Comparison of ENCODE assay signal across 1 cellular context in genomic region chr16:27235055-27235937, GRCh38.
TF ChIP-seq lines count a peak whose summit lies in the region.

No MANE protein-coding gene starts in this region.

TF ChIP-seq in HEK293, 187 proteins besides CTCF, POLR2A, EP300 and RAD21 (continued from another document):
- TF ChIP-seq ZBTB44 (tag by site-specific recombination; IDR thresholded peaks at IDR 0.05) (no peak), ZBTB21 (tag by site-specific recombination; IDR thresholded peaks at IDR 0.05) (no peak), ZNF394 (tag by site-specific recombination; IDR thresholded peaks at IDR 0.05; ENCODE audit: borderline replicate concordance) (no peak), ZNF221 (tag by site-specific recombination; IDR thresholded peaks at IDR 0.05; ENCODE audit: borderline replicate concordance) (no peak)
TF ChIP-seq in HEK293: peak in this region for 20.
